ENCODE assay signal across 13 cellular contexts in genomic region chr19:35750167-35750566, GRCh38. TPM values are rescaled to one million over a fixed set of nuclear protein-coding genes. Genes with fewer than 3 reads are reported as not detected.
DNase-seq lines count a peak whose midpoint lies in the region; ATAC-seq and TF ChIP-seq lines count a peak whose summit lies in the region.
"Had no signal": no experiment of that assay in that cellular context is flagged by ENCODE, and none has a peak within 500 bp of the region (broad histone marks: within the 10 kb centered on the region; RNA-seq: fewer than 3 reads in every experiment).

No MANE protein-coding gene starts in this region.

- peak overlapping the region; percentile 16 for H3K4me2 ChIP-seq in skeletal muscle satellite cell (ENCODE audit: low read length)

- peaks cover 18% of the 10 kb centered on the region for H3K4me1 ChIP-seq in skeletal muscle satellite cell (ENCODE audit: control insufficient read depth, insufficient read depth, low read length)

- DNase-seq in activated naive CD4-positive, alpha-beta T cell treated with anti-CD3 and anti-CD28 coated beads for 36 hours: no peak
- no peak for DNase-seq in activated naive CD4-positive, alpha-beta T cell treated with Interleukin-2 at 50 U/mL for 16 hours
- DNase-seq in HT-29 (ENCODE audit: low spot score) (peak; percentile 88), GF-D8 (lab: John Stamatoyannopoulos, UW) (no peak), dorsolateral prefrontal cortex (no peak)
- DNase-seq: dermis blood vessel endothelial cell; H7; psoas muscle; stimulated activated naive CD4-positive, alpha-beta T cell treated with Interleukin-2 at 50 U/mL for 16 hours had no signal

- peaks cover 9% of the 10 kb centered on the region for H3K36me3 Mint-ChIP-seq in activated naive CD4-positive, alpha-beta T cell treated with anti-CD3 and anti-CD28 coated beads for 36 hours (ENCODE audit: low read depth)
- H3K36me3 Mint-ChIP-seq in dendritic cell treated with granulocyte-macrophage colony-stimulating factor and Interleukin-4, amounts not matched to agents 40 ng/mL and 50 ng/mL, for 4 days (ENCODE audit: low read depth): peaks cover 73% of the 10 kb centered on the region

- H3K4me3 ChIP-seq in skeletal muscle satellite cell (ENCODE audit: low read length) (no peak overlapping the region), dorsolateral prefrontal cortex (peak overlapping the region in 1 of 59 donors; percentile 98)
- H3K4me3 ChIP-seq: adrenal gland had no signal

- no peak for TF ChIP-seq CTCF in dorsolateral prefrontal cortex (IDR thresholded peaks at IDR 0.05 in 54 of 56, conservative IDR thresholded peaks at IDR 0.05 in 2 of 56; ENCODE audit: low read depth in 1 of 56, partially characterized antibody in 56 of 56)

- H3K4me1 Mint-ChIP-seq in activated naive CD4-positive, alpha-beta T cell treated with anti-CD3 and anti-CD28 coated beads for 36 hours (ENCODE audit: low read depth): peaks cover 33% of the 10 kb centered on the region
- H3K4me1 Mint-ChIP-seq in dendritic cell treated with granulocyte-macrophage colony-stimulating factor and Interleukin-4, amounts not matched to agents 40 ng/mL and 50 ng/mL, for 4 days (ENCODE audit: low read depth): peaks cover 58% of the 10 kb centered on the region

- H3K27me3 Mint-ChIP-seq in activated naive CD4-positive, alpha-beta T cell treated with anti-CD3 and anti-CD28 coated beads for 36 hours (ENCODE audit: low read depth): no peaks in the 10 kb centered on the region
- H3K27me3 Mint-ChIP-seq in dendritic cell treated with granulocyte-macrophage colony-stimulating factor and Interleukin-4, amounts not matched to agents 40 ng/mL and 50 ng/mL, for 4 days: peaks cover 11% of the 10 kb centered on the region

- H3K9ac ChIP-seq in skeletal muscle satellite cell (ENCODE audit: low read depth, low read length): no peak overlapping the region

- H3K36me3 ChIP-seq in skeletal muscle satellite cell (ENCODE audit: insufficient read depth, low read length): peaks cover 24% of the 10 kb centered on the region

- H3K9me3 Mint-ChIP-seq in activated naive CD4-positive, alpha-beta T cell treated with anti-CD3 and anti-CD28 coated beads for 36 hours: no peaks in the 10 kb centered on the region
- no peaks in the 10 kb centered on the region for H3K9me3 Mint-ChIP-seq in dendritic cell treated with granulocyte-macrophage colony-stimulating factor and Interleukin-4, amounts not matched to agents 40 ng/mL and 50 ng/mL, for 4 days

- no peaks in the 10 kb centered on the region for H3K9me3 ChIP-seq in skeletal muscle satellite cell (replicated peaks; ENCODE audit: low read length)
- H3K9me3 ChIP-seq: adrenal gland, psoas muscle had no signal

- H3K27ac ChIP-seq in dorsolateral prefrontal cortex: peak overlapping the region in 1 of 59 donors; percentile 18
- H3K27ac ChIP-seq: psoas muscle had no signal

- H3K27me3 ChIP-seq in skeletal muscle satellite cell (ENCODE audit: control insufficient read depth, insufficient read depth, low read length) (no peaks in the 10 kb centered on the region), dorsolateral prefrontal cortex (no peaks in the 10 kb centered on the region)
- H3K27me3 ChIP-seq: adrenal gland had no signal

- no peak overlapping the region for H3K27ac Mint-ChIP-seq in activated naive CD4-positive, alpha-beta T cell treated with anti-CD3 and anti-CD28 coated beads for 36 hours
- H3K27ac Mint-ChIP-seq in dendritic cell treated with granulocyte-macrophage colony-stimulating factor and Interleukin-4, amounts not matched to agents 40 ng/mL and 50 ng/mL, for 4 days: peak overlapping the region; percentile 86

- peak overlapping the region; percentile 98 for H3K4me3 Mint-ChIP-seq in activated naive CD4-positive, alpha-beta T cell treated with anti-CD3 and anti-CD28 coated beads for 36 hours
- no peak overlapping the region for H3K4me3 Mint-ChIP-seq in dendritic cell treated with granulocyte-macrophage colony-stimulating factor and Interleukin-4, amounts not matched to agents 40 ng/mL and 50 ng/mL, for 4 days

- intact Hi-C loops in activated naive CD4-positive, alpha-beta T cell treated with anti-CD3 and anti-CD28 coated beads for 36 hours (cut with micrococcal nuclease): no loop called here
- intact Hi-C loops in dendritic cell treated with granulocyte-macrophage colony-stimulating factor and Interleukin-4, amounts not matched to agents 40 ng/mL and 50 ng/mL, for 4 days (cut with micrococcal nuclease): no loop called here
- intact Hi-C loops in dorsolateral prefrontal cortex (cut with DNase I): loop anchor here in 1 of 2 donors (10.0 kb wide), 1 partner anchor 125 kb away; no protein-coding TSS in a partner anchor

- no peak for ATAC-seq in HG02642 (IDR thresholded peaks at IDR 0.05; ENCODE audit: poor library complexity, unreplicated experiment)
- ATAC-seq: psoas muscle had no signal

- CTCF ChIA-PET in activated naive CD4-positive, alpha-beta T cell treated with anti-CD3 and anti-CD28 coated beads for 36 hours (lab: Charles Lee): no interaction called here

RNA-seq across cellular contexts. Expression of gene LIN37, which starts 1.8 kb away (rescaled TPM):
- 1 to 10 TPM; 5.7 to 9.7 TPM for total RNA-seq in activated naive CD4-positive, alpha-beta T cell treated with anti-CD3 and anti-CD28 coated beads for 36 hours
- total RNA-seq in HT-29 (2014; rRNA removed; shearing (Covaris generic)): 13.8 and 15.5 TPM in 2 replicates
- total RNA-seq in skeletal muscle satellite cell (2012; rRNA removed): 16.5 and 28.8 TPM in 2 replicates
- 10 to 100 TPM; 10.0 to 30.5 (median 18.1) TPM for total RNA-seq in dorsolateral prefrontal cortex

RNA-seq across cellular contexts. Expression of gene PSENEN, which starts 4.7 kb away (rescaled TPM):
- 10 to 100 TPM; 32.4 to 37.7 TPM for total RNA-seq in activated naive CD4-positive, alpha-beta T cell treated with anti-CD3 and anti-CD28 coated beads for 36 hours
- 76.2 and 77.0 TPM in 2 replicates for total RNA-seq in HT-29 (2014; rRNA removed; shearing (Covaris generic))
- 9.9 and 19.4 TPM in 2 replicates for total RNA-seq in skeletal muscle satellite cell (2012; rRNA removed)
- 10 to 100 TPM; 31.7 to 63.6 (median 46.4) TPM for total RNA-seq in dorsolateral prefrontal cortex

RNA-seq across cellular contexts. Expression of gene U2AF1L4, which starts 4.9 kb away (rescaled TPM):
- 10 to 100 TPM; 41.8 to 44.2 TPM for total RNA-seq in activated naive CD4-positive, alpha-beta T cell treated with anti-CD3 and anti-CD28 coated beads for 36 hours
- 20.0 and 20.9 TPM in 2 replicates for total RNA-seq in HT-29 (2014; rRNA removed; shearing (Covaris generic))
- 2.4 and 9.1 TPM in 2 replicates for total RNA-seq in skeletal muscle satellite cell (2012; rRNA removed)
- total RNA-seq in dorsolateral prefrontal cortex: 10 to 100 TPM in 119 of 120 experiments, 1 to 10 TPM in 1; 9.6 to 45.3 (median 29.3) TPM

RNA-seq across cellular contexts. Expression of gene HSPB6, which starts 6.7 kb away (rescaled TPM):
- under 1 TPM; 0.40 to 0.55 TPM for total RNA-seq in activated naive CD4-positive, alpha-beta T cell treated with anti-CD3 and anti-CD28 coated beads for 36 hours
- total RNA-seq in HT-29 (2014; rRNA removed; shearing (Covaris generic)): not detected in 2 replicates
- total RNA-seq in skeletal muscle satellite cell (2012; rRNA removed): 28.1 and 73.2 TPM in 2 replicates
- total RNA-seq in dorsolateral prefrontal cortex: 10 to 100 TPM in 110 of 120 experiments, 1 to 10 TPM in 10; 5.5 to 36.0 (median 16.9) TPM

RNA-seq across cellular contexts. Expression of gene PROSER3, which starts 7.8 kb away (rescaled TPM):
- 10 to 100 TPM; 45.3 to 47.4 TPM for total RNA-seq in activated naive CD4-positive, alpha-beta T cell treated with anti-CD3 and anti-CD28 coated beads for 36 hours
- 17.2 and 21.3 TPM in 2 replicates for total RNA-seq in HT-29 (2014; rRNA removed; shearing (Covaris generic))
- 5.1 and 6.6 TPM in 2 replicates for total RNA-seq in skeletal muscle satellite cell (2012; rRNA removed)
- 10 to 100 TPM; 13.9 to 41.1 (median 25.9) TPM for total RNA-seq in dorsolateral prefrontal cortex
